Comparison of ENCODE assay signal across 1 cellular context in genomic region chr19:29528350-29528945, GRCh38.
TF ChIP-seq lines count a peak whose summit lies in the region.

No MANE protein-coding gene starts in this region.

TF ChIP-seq in HepG2, 621 proteins besides CTCF, POLR2A, EP300 and RAD21 (continued from another document):
- TF ChIP-seq RNF219 (CRISPR knock-in tag; IDR thresholded peaks at IDR 0.05) (no peak), JUND (CRISPR knock-in tag; IDR thresholded peaks at IDR 0.05) (no peak)
